Comparison of ENCODE assay signal across 9 cellular contexts in genomic region chr15:101517504-101517903, GRCh38. TPM values are rescaled to one million over a fixed set of nuclear protein-coding genes. Genes with fewer than 3 reads are reported as not detected.
"Had no signal": no experiment of that assay in that cellular context is flagged by ENCODE, and none has a peak within 500 bp of the region (broad histone marks: within the 10 kb centered on the region; RNA-seq: fewer than 3 reads in every experiment).

No MANE protein-coding gene starts in this region.

- FAIRE-seq: HepG2, HTR-8/SVneo had no signal

- H3K27ac ChIP-seq: HL-60, KMS-11 had no signal

- ATAC-seq: HepG2 had no signal

- H3K9ac ChIP-seq: KMS-11 had no signal

- DNase-seq: IMR-90, Karpas-422, Kasumi-1, KBM-7, KG1 had no signal

- H3K4me2 ChIP-seq: KMS-11 had no signal

RNA-seq across cellular contexts. Expression of gene PCSK6, which starts 28.0 kb away (rescaled TPM):
- total RNA-seq: IMR-90 had no signal
- polyA plus RNA-seq: IMR-90 had no signal
